In genomic region chr1:116544588-116545358, GRCh38 we compare ENCODE assay signal across 9 cellular contexts. TPM values are rescaled to one million over a fixed set of nuclear protein-coding genes. Genes with fewer than 3 reads are reported as not detected.
DNase-seq lines count a peak whose midpoint lies in the region; ATAC-seq and TF ChIP-seq lines count a peak whose summit lies in the region.
"Had no signal": no experiment of that assay in that cellular context is flagged by ENCODE, and none has a peak within 500 bp of the region (broad histone marks: within the 10 kb centered on the region; RNA-seq: fewer than 3 reads in every experiment).

No MANE protein-coding gene starts in this region.

- H3K27me3 ChIP-seq in foreskin keratinocyte (no peaks in the 10 kb centered on the region), testis (no peaks in the 10 kb centered on the region), PC-9 (ENCODE audit: insufficient read depth, low read depth) (no peaks in the 10 kb centered on the region)

- TF ChIP-seq POLR2A in GM18526 (IDR thresholded peaks at IDR 0.05; ENCODE audit: extremely low read depth, insufficient read length) (peak; percentile 15), testis (IDR thresholded peaks at IDR 0.05) (no peak)

- peak overlapping the region; percentile 48 for H3K27ac ChIP-seq in foreskin keratinocyte
- no peak overlapping the region for H3K27ac ChIP-seq in testis
- no peak overlapping the region for H3K27ac ChIP-seq in PC-9

- no peaks in the 10 kb centered on the region for H3K9me2 ChIP-seq in PC-9 (ENCODE audit: insufficient read depth)

- ATAC-seq in GM21576 (IDR thresholded peaks at IDR 0.05; ENCODE audit: unreplicated experiment): peak; percentile 37
- ATAC-seq in HG03520 (IDR thresholded peaks at IDR 0.05; ENCODE audit: unreplicated experiment): peak; percentile 33
- no peak for ATAC-seq in foreskin keratinocyte

- DNase-seq in foreskin keratinocyte: no peak
- no peak for DNase-seq in OCI-M2 (lab: John Stamatoyannopoulos, UW; ENCODE audit: unreplicated experiment)
- no peak for DNase-seq in testis
- DNase-seq in PC-9: no peak
- DNase-seq: Kasumi-1, OCI-M1 had no signal

- H3K36me3 ChIP-seq in testis (ENCODE audit: low read depth, missing control alignments) (no peaks in the 10 kb centered on the region), PC-9 (ENCODE audit: low read depth) (peaks cover 56% of the 10 kb centered on the region)

- no peak overlapping the region for H3K4me2 ChIP-seq in PC-9

- H3K79me2 ChIP-seq in PC-9 (ENCODE audit: low read depth): peaks cover 57% of the 10 kb centered on the region

- no peak overlapping the region for H3K4me3 ChIP-seq in testis
- no peak overlapping the region for H3K4me3 ChIP-seq in PC-9

- intact Hi-C loops in testis (cut with DNase I; ENCODE audit: low total_unique reads) (no loop called here), PC-9 (cut with micrococcal nuclease; ENCODE audit: unreplicated experiment) (no loop called here)

- H3K9me3 ChIP-seq in testis (no peaks in the 10 kb centered on the region), PC-9 (ENCODE audit: insufficient read depth, low read depth) (no peaks in the 10 kb centered on the region)

- H4K20me1 ChIP-seq in PC-9 (ENCODE audit: insufficient read depth): peaks cover 15% of the 10 kb centered on the region

- no peak overlapping the region for H2AFZ ChIP-seq in PC-9

- TF ChIP-seq CTCF in foreskin keratinocyte (conservative IDR thresholded peaks at IDR 0.05): no peak
- TF ChIP-seq CTCF in testis (IDR thresholded peaks at IDR 0.05): no peak
- TF ChIP-seq CTCF in PC-9 (conservative IDR thresholded peaks at IDR 0.05): no peak

- CTCF ChIA-PET in PC-9 (lab: Charles Lee): no interaction called here

- peaks cover 15% of the 10 kb centered on the region; the same call in 1 of the 2 replicates for H3F3A ChIP-seq in PC-9 (ENCODE audit: insufficient read depth, low read depth)

- POLR2A ChIA-PET in PC-9 (lab: Charles Lee; ENCODE audit: unreplicated experiment): no interaction called here

- WGBS in testis, 2 donors: 94 to 96% methylated on average over 8 of the region's 8 CpGs

- no TSS peak for BruUV-seq in PC-9 (replicated peaks; lab: Mats Ljungman, UMichigan)

- H3K4me1 ChIP-seq in foreskin keratinocyte (peaks cover 20% of the 10 kb centered on the region), testis (no peaks in the 10 kb centered on the region), PC-9 (replicated peaks; ENCODE audit: insufficient read depth) (peaks cover 3% of the 10 kb centered on the region)

RNA-seq across cellular contexts. Expression of gene CD58, which starts 26.1 kb away (rescaled TPM):
- total RNA-seq in foreskin keratinocyte: 14.4 and 14.5 TPM in 2 replicates
- 13.4 and 13.6 TPM in 2 replicates for polyA plus RNA-seq in foreskin keratinocyte
- 10 to 100 TPM; 11.4 to 14.9 TPM for total RNA-seq in testis
- polyA plus RNA-seq in testis (ENCODE audit: insufficient read depth, low read depth, low replicate concordance): 15.0 TPM
- total RNA-seq in PC-9 (2021): 15.9 and 23.6 TPM in 2 replicates
